ENCODE assay signal across 10 cellular contexts in the genomic region with DNA sequence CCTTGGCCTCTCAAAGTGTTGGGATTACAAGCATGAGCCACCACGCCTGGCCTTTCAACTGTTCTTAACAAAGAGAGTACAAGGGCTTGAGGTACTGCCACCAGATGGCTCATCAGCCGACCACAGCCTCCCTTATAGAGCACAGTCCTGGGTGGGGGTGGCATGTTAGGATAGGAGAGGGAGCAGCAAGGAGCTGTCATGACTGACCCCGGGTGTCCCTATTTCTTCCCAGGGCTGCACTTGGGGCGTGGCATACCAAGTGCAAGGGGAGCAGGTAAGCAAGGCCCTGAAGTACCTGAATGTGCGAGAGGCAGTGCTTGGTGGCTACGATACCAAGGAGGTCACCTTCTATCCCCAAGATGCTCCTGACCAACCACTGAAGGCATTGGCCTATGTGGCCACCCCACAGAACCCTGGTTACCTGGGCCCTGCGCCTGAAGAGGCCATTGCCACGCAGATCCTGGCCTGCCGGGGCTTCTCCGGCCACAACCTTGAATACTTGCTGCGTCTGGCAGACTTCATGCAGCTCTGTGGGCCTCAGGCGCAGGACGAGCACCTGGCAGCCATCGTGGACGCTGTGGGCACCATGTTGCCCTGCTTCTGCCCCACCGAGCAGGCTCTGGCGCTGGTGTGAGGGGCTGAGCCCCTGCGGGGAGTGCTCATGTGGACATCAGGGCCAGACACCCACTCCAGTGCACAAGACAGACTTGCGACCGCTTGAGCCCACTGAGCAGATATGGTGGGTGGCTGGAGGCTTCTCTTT. TPM values are rescaled to one million over a fixed set of nuclear protein-coding genes. Genes with fewer than 3 reads are reported as not detected.
DNase-seq lines count a peak whose midpoint lies in the region; ATAC-seq, FAIRE-seq and TF ChIP-seq lines count a peak whose summit lies in the region.
"Had no signal": no experiment of that assay in that cellular context is flagged by ENCODE, and none has a peak within 500 bp of the region (broad histone marks: within the 10 kb centered on the region; RNA-seq: fewer than 3 reads in every experiment).

No MANE protein-coding gene starts in this region.

- H3K4me1 ChIP-seq in NT2/D1 (ENCODE audit: insufficient read depth, insufficient read length) (peaks cover 8% of the 10 kb centered on the region), endodermal cell (ENCODE audit: control insufficient read depth, insufficient read depth, low read length) (no peaks in the 10 kb centered on the region), rectal smooth muscle tissue (ENCODE audit: control insufficient read depth, insufficient read depth, low read length) (peaks cover 13% of the 10 kb centered on the region)

- peaks cover 20% of the 10 kb centered on the region for H3K36me3 ChIP-seq in NT2/D1 (ENCODE audit: insufficient read depth, insufficient read length, low read length)
- no peaks in the 10 kb centered on the region for H3K36me3 ChIP-seq in endodermal cell (ENCODE audit: control insufficient read depth, insufficient read depth, low read length)
- H3K36me3 ChIP-seq in rectal smooth muscle tissue (ENCODE audit: control insufficient read depth, insufficient read depth, low read length): no peaks in the 10 kb centered on the region

- H3K9ac ChIP-seq in NT2/D1 (ENCODE audit: insufficient read length, low read depth) (peak overlapping the region; percentile 21), endodermal cell (ENCODE audit: extremely low read depth, low read length, poor library complexity, severe bottlenecking) (no peak overlapping the region), rectal smooth muscle tissue (ENCODE audit: low read length) (no peak overlapping the region)

- TF ChIP-seq CTCF in endodermal cell (conservative IDR thresholded peaks at IDR 0.05): no peak

- CTCF ChIA-PET in activated CD4-positive, alpha-beta T cell treated with anti-CD3 and anti-CD28 coated beads, Interleukin-2, amount 10 ng/mL, durations not matched to agents 7 days and 5 days (lab: Charles Lee): interaction anchor here (0.7 to 9.1 kb wide), 7 partner anchors 9 to 324 kb away, joined by 3 to 59 read pairs (median 3); no protein-coding TSS in a partner anchor

- H3K4me3 ChIP-seq in NT2/D1 (ENCODE audit: insufficient read length, low read depth) (no peak overlapping the region), endodermal cell (ENCODE audit: low read length) (no peak overlapping the region), rectal smooth muscle tissue (ENCODE audit: low read length) (no peak overlapping the region)
- H3K4me3 ChIP-seq: mucosa of descending colon had no signal

- POLR2A ChIA-PET in activated CD4-positive, alpha-beta T cell treated with anti-CD3 and anti-CD28 coated beads, Interleukin-2, amount 10 ng/mL, durations not matched to agents 7 days and 5 days (lab: Charles Lee): no interaction called here

- H3K4me1 Mint-ChIP-seq in activated CD4-positive, alpha-beta T cell treated with anti-CD3 and anti-CD28 coated beads, Interleukin-2, amount 10 ng/mL, durations not matched to agents 7 days and 5 days: peaks cover 35% of the 10 kb centered on the region
- peaks cover 21% of the 10 kb centered on the region for H3K4me1 Mint-ChIP-seq in endodermal cell

- FAIRE-seq in RCC 7860 (lab: Jason Lieb, UNC): no peak
- FAIRE-seq in GM19239 (lab: Jason Lieb, UNC): no peak

- no peak for ATAC-seq in GM21737 (IDR thresholded peaks at IDR 0.05; ENCODE audit: unreplicated experiment)
- ATAC-seq: mucosa of descending colon had no signal

- peaks cover 6% of the 10 kb centered on the region for H3K36me3 Mint-ChIP-seq in activated CD4-positive, alpha-beta T cell treated with anti-CD3 and anti-CD28 coated beads, Interleukin-2, amount 10 ng/mL, durations not matched to agents 7 days and 5 days (ENCODE audit: low read depth)
- peaks cover 2% of the 10 kb centered on the region for H3K36me3 Mint-ChIP-seq in endodermal cell (ENCODE audit: low read depth)

- H3K4me3 Mint-ChIP-seq in activated CD4-positive, alpha-beta T cell treated with anti-CD3 and anti-CD28 coated beads, Interleukin-2, amount 10 ng/mL, durations not matched to agents 7 days and 5 days: peak overlapping the region; percentile 94
- H3K4me3 Mint-ChIP-seq in endodermal cell: peak overlapping the region; percentile 77

- DNase-seq in activated CD4-positive, alpha-beta T cell treated with anti-CD3 and anti-CD28 coated beads, Interleukin-2, amount 10 ng/mL, durations not matched to agents 7 days and 5 days: no peak
- DNase-seq in activated CD4-positive, alpha-beta T cell treated with anti-CD3 and anti-CD28 coated beads for 48 hours: no peak
- no peak for DNase-seq in NT2/D1 (ENCODE audit: low read depth, low spot score)
- no peak for DNase-seq in endodermal cell
- DNase-seq in RCC 7860 (ENCODE audit: low spot score): no peak
- no peak for DNase-seq in GM19239 (ENCODE audit: insufficient read length, low spot score)
- DNase-seq: dorsolateral prefrontal cortex had no signal

- no peak overlapping the region for H3K27ac Mint-ChIP-seq in activated CD4-positive, alpha-beta T cell treated with anti-CD3 and anti-CD28 coated beads, Interleukin-2, amount 10 ng/mL, durations not matched to agents 7 days and 5 days
- H3K27ac Mint-ChIP-seq in endodermal cell: no peak overlapping the region

- H3K9me3 Mint-ChIP-seq in activated CD4-positive, alpha-beta T cell treated with anti-CD3 and anti-CD28 coated beads, Interleukin-2, amount 10 ng/mL, durations not matched to agents 7 days and 5 days: no peaks in the 10 kb centered on the region
- no peaks in the 10 kb centered on the region for H3K9me3 Mint-ChIP-seq in endodermal cell

- no peaks in the 10 kb centered on the region for H3K27me3 Mint-ChIP-seq in activated CD4-positive, alpha-beta T cell treated with anti-CD3 and anti-CD28 coated beads, Interleukin-2, amount 10 ng/mL, durations not matched to agents 7 days and 5 days
- H3K27me3 Mint-ChIP-seq in endodermal cell (ENCODE audit: insufficient read depth): peaks cover 29% of the 10 kb centered on the region

- WGBS in endodermal cell (ENCODE audit: insufficient coverage in 1 of 2, insufficient read length in 1 of 2), 2 experiments: 84 to 91% methylated on average over 14 to 20 of the region's 20 CpGs

- H3K9me3 ChIP-seq in NT2/D1 (ENCODE audit: insufficient read depth, low read length) (no peaks in the 10 kb centered on the region), endodermal cell (ENCODE audit: control insufficient read depth, low read length) (no peaks in the 10 kb centered on the region)
- H3K9me3 ChIP-seq: mucosa of descending colon had no signal

- peaks cover 28% of the 10 kb centered on the region for H3K27me3 ChIP-seq in NT2/D1 (ENCODE audit: insufficient read depth, insufficient read length)
- H3K27me3 ChIP-seq in endodermal cell (ENCODE audit: control insufficient read depth, insufficient read depth, low read length, poor library complexity, severe bottlenecking): no peaks in the 10 kb centered on the region
- H3K27me3 ChIP-seq in rectal smooth muscle tissue (ENCODE audit: control insufficient read depth, insufficient read depth, low read length): no peaks in the 10 kb centered on the region
- H3K27me3 ChIP-seq: dorsolateral prefrontal cortex had no signal

- H3K27ac ChIP-seq in endodermal cell (ENCODE audit: low read depth, low read length) (no peak overlapping the region), rectal smooth muscle tissue (ENCODE audit: low read depth, low read length) (peak overlapping the region; percentile 85)
- H3K27ac ChIP-seq: dorsolateral prefrontal cortex had no signal

RNA-seq across cellular contexts. Expression of gene CHAC1, which starts 2.1 kb away (rescaled TPM):
- 1 to 10 TPM; 4.7 to 6.7 TPM for total RNA-seq in activated CD4-positive, alpha-beta T cell treated with anti-CD3 and anti-CD28 coated beads, Interleukin-2, amount 10 ng/mL, durations not matched to agents 7 days and 5 days
- total RNA-seq in endodermal cell: 1 to 10 TPM; 6.8 to 9.0 TPM
- 28.5 TPM for polyA plus RNA-seq in endodermal cell (2013, experiment 1 of 2)
- 11.2 TPM for polyA plus RNA-seq in endodermal cell (2013, experiment 2 of 2)

RNA-seq across cellular contexts. Expression of gene DLL4, which starts 26.2 kb away (rescaled TPM):
- not detected for total RNA-seq in activated CD4-positive, alpha-beta T cell treated with anti-CD3 and anti-CD28 coated beads, Interleukin-2, amount 10 ng/mL, durations not matched to agents 7 days and 5 days
- under 1 TPM; 0.20 to 0.64 TPM for total RNA-seq in endodermal cell
- 0.64 TPM for polyA plus RNA-seq in endodermal cell (2013, experiment 1 of 2)
- 0.66 TPM for polyA plus RNA-seq in endodermal cell (2013, experiment 2 of 2)
